ENCODE assay signal across 8 cellular contexts in genomic region chr14:93115920-93116675, GRCh38. TPM values are rescaled to one million over a fixed set of nuclear protein-coding genes. Genes with fewer than 3 reads are reported as not detected.
DNase-seq lines count a peak whose midpoint lies in the region; ATAC-seq and TF ChIP-seq lines count a peak whose summit lies in the region.

ITPK1 (minus strand) TSS chr14:93115925; CDS start chr14:93115163, 762 bp downstream.

- H3K4me3 Mint-ChIP-seq in activated naive CD4-positive, alpha-beta T cell treated with anti-CD3 and anti-CD28 coated beads, Interleukin-2, amount 10 ng/mL, durations not matched to agents 7 days and 5 days: peak within 1 kb of the TSS; percentile 86

- ATAC-seq in GM19025 (IDR thresholded peaks at IDR 0.05; ENCODE audit: low read depth, unreplicated experiment) (peak; percentile 50), HG03159 (IDR thresholded peaks at IDR 0.05; ENCODE audit: unreplicated experiment) (peak; percentile 54), Right ventricle myocardium inferior (peak; percentile 43)

- H3K36me3 Mint-ChIP-seq in activated naive CD4-positive, alpha-beta T cell treated with anti-CD3 and anti-CD28 coated beads, Interleukin-2, amount 10 ng/mL, durations not matched to agents 7 days and 5 days: no peaks in the 10 kb centered on the region

- no peak for TF ChIP-seq EP300 in ovary (IDR thresholded peaks at IDR 0.05)

- H3K27ac ChIP-seq in C4-2B: peak within 1 kb of the TSS; percentile 93
- H3K27ac ChIP-seq in Peyer's patch: peak within 1 kb of the TSS; percentile 98 to 100 (median 99)
- peak within 1 kb of the TSS; percentile 98 to 99 for H3K27ac ChIP-seq in ovary

- H3K27me3 Mint-ChIP-seq in activated naive CD4-positive, alpha-beta T cell treated with anti-CD3 and anti-CD28 coated beads, Interleukin-2, amount 10 ng/mL, durations not matched to agents 7 days and 5 days: peaks cover 12% of the 10 kb centered on the region

- no peaks in the 10 kb centered on the region for H3K36me3 ChIP-seq in Peyer's patch
- H3K36me3 ChIP-seq in ovary: no peaks in the 10 kb centered on the region

- no peaks in the 10 kb centered on the region for H3K9me3 Mint-ChIP-seq in activated naive CD4-positive, alpha-beta T cell treated with anti-CD3 and anti-CD28 coated beads, Interleukin-2, amount 10 ng/mL, durations not matched to agents 7 days and 5 days

- peak; percentile 94 for TF ChIP-seq CTCF in C4-2B (conservative IDR thresholded peaks at IDR 0.05)
- TF ChIP-seq CTCF in Peyer's patch (IDR thresholded peaks at IDR 0.05): peak in 4 of 6 experiments; percentile 29 to 60 (median 56)
- peak in 2 of 3 donors; percentile 29 to 32 for TF ChIP-seq CTCF in ovary (IDR thresholded peaks at IDR 0.05)

- TF ChIP-seq POLR2A in Peyer's patch (IDR thresholded peaks at IDR 0.05): peak in 1 of 2 donors; percentile 8
- no peak for TF ChIP-seq POLR2A in ovary (IDR thresholded peaks at IDR 0.05)

- CTCF ChIA-PET in activated naive CD4-positive, alpha-beta T cell treated with anti-CD3 and anti-CD28 coated beads, Interleukin-2, amount 10 ng/mL, durations not matched to agents 7 days and 5 days (lab: Charles Lee): interaction anchor here (0.7 to 4.0 kb wide), 4 partner anchors 16 to 55 kb away, joined by 3 to 41 read pairs (median 6); no protein-coding TSS in a partner anchor

- peaks cover 43% of the 10 kb centered on the region for H3K4me1 Mint-ChIP-seq in activated naive CD4-positive, alpha-beta T cell treated with anti-CD3 and anti-CD28 coated beads, Interleukin-2, amount 10 ng/mL, durations not matched to agents 7 days and 5 days

- intact Hi-C loops in Right ventricle myocardium inferior (cut with DNase I) (loop anchor here (1.0 to 2.0 kb wide), 4 partner anchors 73 to 163 kb away; no protein-coding TSS in a partner anchor), ovary (cut with DNase I) (loop anchor here in 1 of 4 donors (5.0 to 10.0 kb wide), 2 partner anchors 144 to 161 kb away; no protein-coding TSS in a partner anchor)

- H3K4me3 ChIP-seq in Peyer's patch (peak within 1 kb of the TSS; percentile 49 to 95 (median 66)), ovary (peak within 1 kb of the TSS; percentile 68)

- H3K27me3 ChIP-seq in Peyer's patch (no peaks in the 10 kb centered on the region), ovary (no peaks in the 10 kb centered on the region)

- 1 to 2% (median 2%) methylated on average over 23 to 55 of the region's 55 CpGs for WGBS in ovary, 3 donors

- H3K9me3 ChIP-seq in Peyer's patch: no peaks in the 10 kb centered on the region
- no peaks in the 10 kb centered on the region for H3K9me3 ChIP-seq in ovary

- peak; percentile 54 to 78 (median 77) for DNase-seq in Peyer's patch
- peak; percentile 75 for DNase-seq in activated naive CD4-positive, alpha-beta T cell treated with anti-CD3 and anti-CD28 coated beads, Interleukin-2, amount 10 ng/mL, durations not matched to agents 7 days and 5 days
- DNase-seq in Right ventricle myocardium inferior (ENCODE audit: missing footprints): peak; percentile 85
- peak; percentile 42 to 73 (median 68) for DNase-seq in ovary
- DNase-seq in ureter (ENCODE audit: low spot score): peak; percentile 60

- H3K4me1 ChIP-seq in Peyer's patch (peaks cover 0 to 31% (median 14%) of the 10 kb centered on the region in 4 donors), ovary (ENCODE audit: insufficient read depth) (peaks cover 12% of the 10 kb centered on the region)

- H3K27ac Mint-ChIP-seq in activated naive CD4-positive, alpha-beta T cell treated with anti-CD3 and anti-CD28 coated beads, Interleukin-2, amount 10 ng/mL, durations not matched to agents 7 days and 5 days: peak within 1 kb of the TSS; percentile 86

RNA-seq across cellular contexts. Expression of gene ITPK1, which starts in this region (rescaled TPM):
- 100 to 1,000 TPM; 132 to 172 (median 157) TPM for total RNA-seq in Peyer's patch
- total RNA-seq in Right ventricle myocardium inferior: 123 TPM
- 10 to 100 TPM; 23.6 to 57.8 (median 49.3) TPM for total RNA-seq in ovary
- polyA plus RNA-seq in ovary: 10 to 100 TPM; 32.2 to 40.9 TPM
- total RNA-seq in ureter: 70.4 TPM

Comparison
In these comparisons a context has a peak if more than half of its experiments do, and no peak if none do; other contexts are left out.
1. Peak in every context shown above with its lines: DNase-seq, ATAC-seq, H3K4me3 ChIP-seq and H3K27ac ChIP-seq.
2. CTCF ChIP-seq: peak in every context shown above with its lines; median percentile 94 in C4-2B; 56 in Peyer's patch; 30 in ovary.